In the genomic region with DNA sequence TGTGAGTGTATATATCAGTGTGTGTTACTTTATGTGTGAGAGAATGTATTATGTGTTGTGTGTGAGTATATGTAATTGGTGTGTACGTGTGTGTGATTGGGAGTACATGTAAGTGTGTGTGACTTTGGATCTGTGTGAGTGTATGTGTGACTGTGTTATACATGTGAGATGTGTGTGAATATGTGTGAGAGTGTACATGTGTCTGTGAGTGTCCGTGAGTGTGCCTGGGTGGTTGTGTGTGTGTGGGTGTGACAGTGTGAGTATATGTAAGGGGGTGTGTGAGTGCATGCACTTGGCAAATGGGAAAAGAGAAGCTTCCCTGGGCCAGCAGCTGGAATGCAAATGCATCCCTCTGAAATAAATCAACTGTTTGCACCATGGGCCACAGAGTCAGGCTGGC, we compare ENCODE assay signal across 28 cellular contexts.
"Had no signal": no experiment of that assay in that cellular context is flagged by ENCODE, and none has a peak within 500 bp of the region (broad histone marks: within the 10 kb centered on the region; RNA-seq: fewer than 3 reads in every experiment).

No MANE protein-coding gene starts in this region.

- H3K4me3 ChIP-seq: left lung, lower lobe of right lung, pancreas, prostate gland, skin epidermis, suprapubic skin, thoracic aorta, tibial artery, vagina had no signal

- H3K27ac Mint-ChIP-seq: immature natural killer cell; naive thymus-derived CD8-positive, alpha-beta T cell; nephron; stimulated activated naive CD8-positive, alpha-beta T cell treated with anti-CD3 and anti-CD28 coated beads, Interleukin-15, Interleukin-2, amounts not matched to agents 100 ng/mL and 50 ng/mL, for 24 hours had no signal

- H3K4me1 Mint-ChIP-seq: immature natural killer cell, nephron had no signal

- H3K4me3 Mint-ChIP-seq: immature natural killer cell; naive thymus-derived CD8-positive, alpha-beta T cell; nephron; neural crest cell; stimulated activated naive CD8-positive, alpha-beta T cell treated with anti-CD3 and anti-CD28 coated beads, Interleukin-15, Interleukin-2, amounts not matched to agents 100 ng/mL and 50 ng/mL, for 24 hours had no signal

- ATAC-seq: left colon; left lung; lower lobe of right lung; naive thymus-derived CD8-positive, alpha-beta T cell; right cardiac atrium; sciatic nerve had no signal

- H3K36me3 Mint-ChIP-seq: immature natural killer cell had no signal

- H3K4me1 ChIP-seq: left lung, lower lobe of right lung, pancreas, prostate gland, suprapubic skin, tibial artery, vagina had no signal

- H3K9me3 Mint-ChIP-seq: neural crest cell; stimulated activated naive CD8-positive, alpha-beta T cell treated with anti-CD3 and anti-CD28 coated beads, Interleukin-15, Interleukin-2, amounts not matched to agents 100 ng/mL and 50 ng/mL, for 24 hours had no signal

- H3K27ac ChIP-seq: left lung, lower lobe of right lung, prostate gland, skin epidermis, suprapubic skin, thoracic aorta, tibial artery, vagina had no signal

- DNase-seq: immature natural killer cell; kidney; left colon; left lung; lower lobe of right lung; mammary epithelial cell; mesenchymal stem cell; naive thymus-derived CD8-positive, alpha-beta T cell; posterior cingulate gyrus; retina; right cardiac atrium; stimulated activated CD4-positive, alpha-beta T cell treated with anti-CD3 and anti-CD28 coated beads, Interleukin-12 subunit alpha, Interleukin-12 subunit beta, amount 100 ng/mL, for 4 hours; stimulated activated CD4-positive, alpha-beta T cell treated with anti-CD3 and anti-CD28 coated beads, Interleukin-15, amount 100 ng/mL, for 24 hours; stimulated activated CD4-positive, alpha-beta T cell treated with anti-CD3 and anti-CD28 coated beads, Interleukin-2, amount 100 ng/mL, for 24 hours; stimulated activated CD4-positive, alpha-beta T cell treated with anti-CD3 and anti-CD28 coated beads, Interleukin-4, amount 100 ng/mL, for 1 hour; stimulated activated naive CD4-positive, alpha-beta T cell; tibial artery; trophoblast cell had no signal

- H3K27me3 ChIP-seq: pancreas, tibial artery, vagina had no signal

- H3K36me3 ChIP-seq: left lung, lower lobe of right lung, pancreas, prostate gland, suprapubic skin, thoracic aorta, tibial artery, vagina had no signal
